1 cellular context compared by ENCODE assay signal in the genomic region with DNA sequence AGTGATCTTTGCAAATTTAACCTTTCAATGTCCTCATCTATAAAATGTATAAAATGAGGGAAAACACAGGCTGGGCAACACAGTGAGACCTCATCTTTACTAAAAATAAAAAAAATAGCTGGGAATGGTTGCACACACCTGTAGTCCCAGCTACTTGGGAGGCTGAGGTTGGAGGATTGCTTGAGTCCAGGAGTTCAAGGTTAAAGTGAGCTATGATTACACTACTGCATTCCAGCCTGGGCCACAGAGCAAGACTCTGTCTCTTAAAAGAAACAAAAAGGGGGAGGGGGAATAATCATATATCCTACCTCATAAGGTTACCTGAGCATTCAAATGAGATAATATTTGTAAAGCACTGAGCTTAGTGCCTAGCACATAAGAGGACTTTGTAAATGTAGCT.
TF ChIP-seq lines count a peak whose summit lies in the region.

No MANE protein-coding gene starts in this region.

TF ChIP-seq in HepG2, 621 proteins besides CTCF, POLR2A, EP300 and RAD21:
- TF ChIP-seq TEAD3 (CRISPR knock-in tag; optimal IDR thresholded peaks at IDR 0.05; ENCODE audit: borderline replicate concordance) (peak; percentile 46), RBFOX2 (IDR thresholded peaks at IDR 0.05; ENCODE audit: low read depth, low read length) (no peak), HNF4A (CRISPR knock-in tag; IDR thresholded peaks at IDR 0.05) (peak; percentile 64; the same call in 1 of the 2 replicates), ZNF121 (CRISPR knock-in tag; IDR thresholded peaks at IDR 0.05) (peak; percentile 81)
- TF ChIP-seq, protein P1, sequence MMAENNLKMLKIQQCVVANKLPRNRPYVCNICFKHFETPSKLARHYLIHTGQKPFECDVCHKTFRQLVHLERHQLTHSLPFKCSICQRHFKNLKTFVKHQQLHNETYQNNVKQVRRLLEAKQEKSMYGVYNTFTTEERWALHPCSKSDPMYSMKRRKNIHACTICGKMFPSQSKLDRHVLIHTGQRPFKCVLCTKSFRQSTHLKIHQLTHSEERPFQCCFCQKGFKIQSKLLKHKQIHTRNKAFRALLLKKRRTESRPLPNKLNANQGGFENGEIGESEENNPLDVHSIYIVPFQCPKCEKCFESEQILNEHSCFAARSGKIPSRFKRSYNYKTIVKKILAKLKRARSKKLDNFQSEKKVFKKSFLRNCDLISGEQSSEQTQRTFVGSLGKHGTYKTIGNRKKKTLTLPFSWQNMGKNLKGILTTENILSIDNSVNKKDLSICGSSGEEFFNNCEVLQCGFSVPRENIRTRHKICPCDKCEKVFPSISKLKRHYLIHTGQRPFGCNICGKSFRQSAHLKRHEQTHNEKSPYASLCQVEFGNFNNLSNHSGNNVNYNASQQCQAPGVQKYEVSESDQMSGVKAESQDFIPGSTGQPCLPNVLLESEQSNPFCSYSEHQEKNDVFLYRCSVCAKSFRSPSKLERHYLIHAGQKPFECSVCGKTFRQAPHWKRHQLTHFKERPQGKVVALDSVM (CRISPR knock-in tag; IDR thresholded peaks at IDR 0.05), result peak; percentile 88
